ENCODE assay signal across 24 cellular contexts in the genomic region with DNA sequence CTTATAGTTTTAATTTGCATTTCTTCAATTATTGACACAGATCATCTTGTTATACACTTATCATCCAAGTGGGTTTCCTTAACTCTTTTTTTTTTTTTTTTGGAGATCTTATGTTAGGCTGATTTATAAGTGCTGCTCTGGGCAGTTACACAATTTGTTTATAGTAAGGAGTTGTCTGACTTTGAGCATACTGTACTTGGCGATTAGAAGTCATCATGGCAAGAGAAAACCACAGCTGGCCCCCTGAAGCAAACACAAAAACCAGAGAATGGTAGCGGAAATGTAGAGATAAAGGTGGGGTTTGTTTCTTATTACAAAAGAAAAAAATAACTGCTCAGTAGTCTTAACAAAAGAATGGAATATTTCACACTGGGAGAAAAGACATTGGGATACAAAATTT.
"Had no signal": no experiment of that assay in that cellular context is flagged by ENCODE, and none has a peak within 500 bp of the region (broad histone marks: within the 10 kb centered on the region; RNA-seq: fewer than 3 reads in every experiment).

No MANE protein-coding gene starts in this region.

- H3K4me2 ChIP-seq: PC-9 had no signal

- H3K27ac ChIP-seq: adrenal gland, PC-9 had no signal

- H3K9me3 ChIP-seq: adrenal gland had no signal

- H3K27me3 ChIP-seq: adrenal gland had no signal

- H3K4me3 ChIP-seq: adrenal gland, PC-9 had no signal

- H2AFZ ChIP-seq: PC-9 had no signal

- DNase-seq: activated CD4-positive, alpha-beta T cell treated with anti-CD3 and anti-CD28 coated beads, Interleukin-2, amount 10 ng/mL, durations not matched to agents 24 days and 14 days; activated CD4-positive, alpha-beta T cell treated with anti-CD3 and anti-CD28 coated beads, Interleukin-2, amount 50 U/mL, for 48 hours; activated CD8-positive, alpha-beta T cell treated with anti-CD3 and anti-CD28 coated beads, Interleukin-2, amount 10 ng/mL, durations not matched to agents 7 days and 5 days; activated gamma-delta T cell; activated naive CD4-positive, alpha-beta T cell treated with Interleukin-2 at 50 U/mL for 16 hours; activated naive CD8-positive, alpha-beta T cell treated with anti-CD3 and anti-CD28 coated beads, Interleukin-2, amount 10 ng/mL, durations not matched to agents 7 days and 5 days; activated T-cell treated with anti-CD3 and anti-CD28 coated beads, Interleukin-2, amount 50 U/mL, for 24 hours; adrenal gland; anterior cingulate cortex; central memory CD4-positive, alpha-beta T cell; NCI-H1092 treated with DMSO at 0.1 percent for 48 hours; NCI-H1417 treated with DMSO at 0.1 percent for 48 hours; NCI-H1694; NCI-H2029; NCI-H510A; NCI-H526; NCI-H748 treated with DMSO at 0.1 percent for 48 hours; NK-92 treated with Interleukin-12 subunit alpha and Interleukin-12 subunit beta, amount 100 ng/mL, for 24 hours; PC-9; Right ventricle myocardium superior; SW 1271; T-helper 1 cell; T-helper 2 cell; T1000 had no signal

- H3K4me1 ChIP-seq: adrenal gland had no signal

- ATAC-seq: activated CD8-positive, alpha-beta T cell treated with anti-CD3 and anti-CD28 coated beads, Interleukin-2, amount 10 ng/mL, durations not matched to agents 7 days and 5 days had no signal

- H3K36me3 ChIP-seq: adrenal gland had no signal
